Comparison of ENCODE assay signal across 16 cellular contexts in the genomic region with DNA sequence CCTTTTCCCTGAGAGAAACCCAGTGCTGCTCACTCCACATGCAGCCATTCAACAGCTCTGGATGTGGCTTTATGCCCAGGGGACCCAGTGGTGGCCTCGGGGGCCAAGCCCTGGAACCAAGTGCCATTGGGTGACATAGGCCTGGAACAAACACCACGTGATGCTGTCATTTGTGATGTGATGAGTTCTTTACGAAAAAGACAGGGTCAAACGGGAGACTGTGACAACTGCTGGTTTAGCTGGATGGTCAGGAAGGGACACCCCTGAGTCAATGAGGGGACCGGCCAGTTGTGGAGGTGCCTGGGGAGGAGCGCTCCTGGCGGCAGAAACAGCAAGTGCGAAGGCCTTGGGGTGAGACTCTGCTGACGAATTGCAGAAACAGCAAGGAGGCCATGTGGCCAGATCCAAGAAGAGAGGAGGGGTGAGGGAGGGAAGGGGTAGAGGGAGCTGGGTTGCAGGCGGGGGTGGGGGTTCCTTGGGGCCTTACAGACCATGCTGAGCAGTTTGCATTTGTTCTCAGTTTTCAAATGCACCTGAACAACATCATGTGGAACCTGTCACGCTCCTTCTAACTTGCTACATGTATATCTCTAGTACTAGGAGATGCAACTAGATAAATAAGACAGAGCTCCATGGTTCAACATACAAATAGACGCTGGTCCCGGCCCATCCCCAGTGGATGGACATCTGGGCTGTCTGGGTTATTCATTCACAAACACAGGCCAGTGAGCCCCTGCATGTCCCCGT. TPM values are rescaled to one million over a fixed set of nuclear protein-coding genes. Genes with fewer than 3 reads are reported as not detected.
DNase-seq lines count a peak whose midpoint lies in the region; ATAC-seq and TF ChIP-seq lines count a peak whose summit lies in the region.
"Had no signal": no experiment of that assay in that cellular context is flagged by ENCODE, and none has a peak within 500 bp of the region (broad histone marks: within the 10 kb centered on the region; RNA-seq: fewer than 3 reads in every experiment).

No MANE protein-coding gene starts in this region.

- H3K4me2 ChIP-seq in SK-N-SH (no peak overlapping the region), H9 (ENCODE audit: insufficient read depth, insufficient read length, low read length) (no peak overlapping the region)
- H3K4me2 ChIP-seq: smooth muscle cell had no signal

- WGBS in SK-N-SH (ENCODE audit: low lambda C conversion rate) = 51% methylated on average over 13 of the region's 14 CpGs
- no CpG with 5 or more reads among the region's 14 CpGs for WGBS in H9 (ENCODE audit: extremely low coverage, insufficient read length, low lambda C conversion rate)

- H3K27me3 Mint-ChIP-seq in H9 (ENCODE audit: low read depth) (peaks cover 90% of the 10 kb centered on the region), osteocyte (ENCODE audit: unreplicated experiment) (peaks cover 9% of the 10 kb centered on the region)

- DNase-seq in SK-N-SH = peak; percentile 38
- peak; percentile 33 for DNase-seq in H9
- peak; percentile 13 for DNase-seq in colonic mucosa
- peak; percentile 80 for DNase-seq in osteocyte (ENCODE audit: extremely low spot score, unreplicated experiment)
- DNase-seq in NCI-H510A (lab: John Stamatoyannopoulos, UW) = no peak
- no peak for DNase-seq in GDM1 (lab: John Stamatoyannopoulos, UW)
- no peak for DNase-seq in MG63
- DNase-seq: NCI-H187, thyroid gland had no signal

- no peak overlapping the region for H3K56ac ChIP-seq in H9 (ENCODE audit: insufficient read length, low read depth, low read length)

- H3K4me1 ChIP-seq in SK-N-SH (ENCODE audit: control insufficient read depth in 1 of 2, insufficient read depth in 2 of 2, low read depth in 1 of 2, low read length in 1 of 2) (peaks cover 0 to 8% of the 10 kb centered on the region in 2 experiments; a peak in 1 of 4 replicates), H9 (ENCODE audit: insufficient read depth, low read length) (no peaks in the 10 kb centered on the region), colonic mucosa (no peaks in the 10 kb centered on the region)
- H3K4me1 ChIP-seq: thyroid gland had no signal

- H3K23me2 ChIP-seq in H9 (ENCODE audit: insufficient read length, low read depth, low read length, poor library complexity, severe bottlenecking) = no peaks in the 10 kb centered on the region

- H3K36me3 Mint-ChIP-seq in H9 (ENCODE audit: insufficient read depth in 1 of 3, low read depth in 3 of 3) = no peaks in the 10 kb centered on the region; a peak in 1 of 7 replicates
- H3K36me3 Mint-ChIP-seq in osteocyte (ENCODE audit: unreplicated experiment) = no peaks in the 10 kb centered on the region

- no peak for TF ChIP-seq EP300 in SK-N-SH (IDR thresholded peaks at IDR 0.05; ENCODE audit: borderline replicate concordance in 1 of 2, low read depth in 1 of 2, low read length in 1 of 2)

- H3F3A ChIP-seq in SK-N-SH (replicated peaks; ENCODE audit: insufficient read depth) = no peaks in the 10 kb centered on the region

- H4K5ac ChIP-seq in H9 (ENCODE audit: insufficient read length, low read depth, low read length) = no peak overlapping the region

- H3K9me3 Mint-ChIP-seq in H9 = no peaks in the 10 kb centered on the region
- no peaks in the 10 kb centered on the region for H3K9me3 Mint-ChIP-seq in osteocyte (ENCODE audit: unreplicated experiment)

- no peak overlapping the region for H3T11ph ChIP-seq in H9 (ENCODE audit: low read length)

- no peak overlapping the region for H3K18ac ChIP-seq in H9 (ENCODE audit: insufficient read length, low read depth, low read length)

- H3K36me3 ChIP-seq in SK-N-SH (replicated peaks in 1 of 2; ENCODE audit: control insufficient read depth in 1 of 2, insufficient read depth in 2 of 2, low read length in 1 of 2) = no peaks in the 10 kb centered on the region
- no peaks in the 10 kb centered on the region for H3K36me3 ChIP-seq in colonic mucosa
- no peaks in the 10 kb centered on the region for H3K36me3 ChIP-seq in MG63
- H3K36me3 ChIP-seq: thyroid gland, WERI-Rb-1 had no signal

- ATAC-seq in SK-N-SH treated with all-trans-retinoic acid at 6 μM for 48 hours = no peak

- CTCF ChIA-PET in SK-N-SH (lab: Yijun Ruan, JAX) = interaction anchor here (0.6 to 9.7 kb wide), 17 partner anchors 13 to 480 kb away, joined by 3 to 127 read pairs (median 8); no protein-coding TSS in a partner anchor

- no peak overlapping the region for H3K23ac ChIP-seq in H9 (ENCODE audit: insufficient read length, low read depth, low read length)

- H3K27ac ChIP-seq in SK-N-SH (ENCODE audit: low read depth in 2 of 2, low read length in 1 of 2) (no peak overlapping the region), H9 (ENCODE audit: insufficient read length, low read depth, low read length) (no peak overlapping the region), colonic mucosa (no peak overlapping the region)
- H3K27ac ChIP-seq: 22Rv1, KMS-11, thyroid gland, WERI-Rb-1 had no signal

- POLR2A ChIA-PET in SK-N-SH (lab: Yijun Ruan, JAX) = no interaction called here

- H3K4me3 ChIP-seq in SK-N-SH (ENCODE audit: low read depth in 2 of 2, low read length in 1 of 2) (no peak overlapping the region), colonic mucosa (no peak overlapping the region), MG63 (no peak overlapping the region)
- H3K4me3 ChIP-seq: smooth muscle cell, thyroid gland had no signal

- H3K9me3 ChIP-seq in SK-N-SH = no peaks in the 10 kb centered on the region
- H3K9me3 ChIP-seq in H9 (ENCODE audit: control insufficient read depth, low read depth, low read length) = no peaks in the 10 kb centered on the region
- no peaks in the 10 kb centered on the region for H3K9me3 ChIP-seq in colonic mucosa
- no peaks in the 10 kb centered on the region for H3K9me3 ChIP-seq in MG63
- H3K9me3 ChIP-seq: thyroid gland had no signal

- H2BK5ac ChIP-seq in H9 (ENCODE audit: insufficient read length, low read length) = no peak overlapping the region

- intact Hi-C loops in colonic mucosa (cut with DNase I) = no loop called here

- no peaks in the 10 kb centered on the region for H3K27me3 ChIP-seq in SK-N-SH (ENCODE audit: insufficient read depth)
- H3K27me3 ChIP-seq in H9 (ENCODE audit: insufficient read depth, low read length) = no peaks in the 10 kb centered on the region; the same call in 1 of the 2 replicates
- H3K27me3 ChIP-seq in colonic mucosa = no peaks in the 10 kb centered on the region
- H3K27me3 ChIP-seq in MG63 = no peaks in the 10 kb centered on the region
- H3K27me3 ChIP-seq: thyroid gland had no signal

- no peak overlapping the region for H2BK120ac ChIP-seq in H9 (ENCODE audit: low read depth, low read length, poor library complexity, severe bottlenecking)

- H2BK20ac ChIP-seq in H9 (ENCODE audit: low read depth, low read length, poor library complexity, severe bottlenecking) = no peak overlapping the region

- no peak for TF ChIP-seq RAD21 in SK-N-SH (IDR thresholded peaks at IDR 0.05; ENCODE audit: low read length)

- H2AK5ac ChIP-seq in H9 (ENCODE audit: insufficient read length, low read length) = no peak overlapping the region

- no peak overlapping the region for H3K4ac ChIP-seq in H9 (ENCODE audit: low read depth, low read length)

- H3K9ac ChIP-seq in SK-N-SH = no peak overlapping the region
- H3K9ac ChIP-seq in H9 (ENCODE audit: extremely low read depth, insufficient read length, low read length) = no peak overlapping the region
- H3K9ac ChIP-seq in colonic mucosa (ENCODE audit: low read depth in 2 of 2, low read length in 2 of 2) = no peak overlapping the region
- H3K9ac ChIP-seq: KMS-11 had no signal

- H3K14ac ChIP-seq in H9 (ENCODE audit: insufficient read depth, low read length) = no peak overlapping the region

- no peaks in the 10 kb centered on the region for H3K9me2 ChIP-seq in SK-N-SH

- no peak overlapping the region for H4K91ac ChIP-seq in H9 (ENCODE audit: insufficient read length, low read depth, low read length)

- no peak overlapping the region for H2BK12ac ChIP-seq in H9 (ENCODE audit: insufficient read length, low read depth, low read length)

- H2AFZ ChIP-seq in SK-N-SH (ENCODE audit: low read depth) = no peak overlapping the region
- H2AFZ ChIP-seq in H9 (ENCODE audit: low read length) = no peak overlapping the region

- H4K20me1 ChIP-seq in SK-N-SH (ENCODE audit: insufficient read depth) (no peaks in the 10 kb centered on the region), H9 (ENCODE audit: control insufficient read depth, insufficient read depth, insufficient read length) (no peaks in the 10 kb centered on the region)

- no peaks in the 10 kb centered on the region for H3K79me1 ChIP-seq in H9 (ENCODE audit: insufficient read depth, low read depth, low read length, poor library complexity, severe bottlenecking)

- H3K4me3 Mint-ChIP-seq in H9 = no peak overlapping the region
- no peak overlapping the region for H3K4me3 Mint-ChIP-seq in osteocyte (ENCODE audit: unreplicated experiment)

- H2BK15ac ChIP-seq in H9 (ENCODE audit: low read depth, low read length) = no peak overlapping the region

- H3K4me1 Mint-ChIP-seq in H9 (no peaks in the 10 kb centered on the region), osteocyte (ENCODE audit: unreplicated experiment) (no peaks in the 10 kb centered on the region)

- H3K79me2 ChIP-seq in SK-N-SH (ENCODE audit: insufficient read depth) = no peaks in the 10 kb centered on the region
- no peaks in the 10 kb centered on the region for H3K79me2 ChIP-seq in H9 (ENCODE audit: insufficient read depth, low read length)

- no peak overlapping the region for H3K27ac Mint-ChIP-seq in H9
- no peak overlapping the region for H3K27ac Mint-ChIP-seq in osteocyte (ENCODE audit: unreplicated experiment)

- H4K8ac ChIP-seq in H9 (replicated peaks; ENCODE audit: insufficient read length, low read depth, low read length) = no peak overlapping the region

- no peak for TF ChIP-seq CTCF in SK-N-SH (IDR thresholded peaks at IDR 0.05)
- TF ChIP-seq CTCF in H9 (conservative IDR thresholded peaks at IDR 0.05) = 0 out of 3 replicates have a peak, but pooled peaks have one; percentile 21
- TF ChIP-seq CTCF in colonic mucosa (IDR thresholded peaks at IDR 0.05) = no peak
- TF ChIP-seq CTCF in osteocyte (IDR thresholded peaks at IDR 0.05) = no peak

TF ChIP-seq in SK-N-SH, 30 proteins besides CTCF, POLR2A, EP300 and RAD21 (continues in another document):
- TF ChIP-seq POLR2AphosphoS5 (IDR thresholded peaks at IDR 0.05; ENCODE audit: low read depth, low read length) = no peak
- TF ChIP-seq MEF2A (IDR thresholded peaks at IDR 0.05; ENCODE audit: borderline replicate concordance, low read depth) = no peak

RNA-seq across cellular contexts. Expression of gene IGLL5, which starts 56.1 kb away (rescaled TPM):
- polyA plus RNA-seq in SK-N-SH (2012; rRNA removed) = not detected in 2 replicates
- polyA plus RNA-seq in SK-N-SH (2012; cell fraction: cytosol; rRNA removed) = not detected in 2 replicates
- polyA plus RNA-seq in SK-N-SH (2012; cell fraction: nucleus; rRNA removed) = not detected in 2 replicates
- not detected in 2 replicates for total RNA-seq in H9 (2021)
- 10 to 100 TPM; 18.8 to 29.2 TPM for total RNA-seq in colonic mucosa
- total RNA-seq in osteocyte = not detected in 2 replicates
- not detected in 2 replicates for total RNA-seq in MG63 (2014; rRNA removed; shearing (Covaris generic); ENCODE audit: low replicate concordance)
- total RNA-seq: lower leg skin, SK-MEL-5, smooth muscle cell had no signal
- polyA plus RNA-seq: smooth muscle cell had no signal

Comparison
In these comparisons a context has a peak if more than half of its experiments do, and no peak if none do; other contexts are left out.
1. DNase-seq: peak in SK-N-SH (single experiment), H9 (single experiment), colonic mucosa (single experiment) and osteocyte (single experiment); none in NCI-H510A (single experiment), GDM1 (single experiment) and MG63 (single experiment).
2. RNA of gene IGLL5, which starts 56.1 kb away (total RNA-seq): 18.8 to 29.2 TPM in colonic mucosa; not detected in H9, not detected in osteocyte and not detected in MG63; every median in the first group is over 10 times any median in the second.